In the genomic region with DNA sequence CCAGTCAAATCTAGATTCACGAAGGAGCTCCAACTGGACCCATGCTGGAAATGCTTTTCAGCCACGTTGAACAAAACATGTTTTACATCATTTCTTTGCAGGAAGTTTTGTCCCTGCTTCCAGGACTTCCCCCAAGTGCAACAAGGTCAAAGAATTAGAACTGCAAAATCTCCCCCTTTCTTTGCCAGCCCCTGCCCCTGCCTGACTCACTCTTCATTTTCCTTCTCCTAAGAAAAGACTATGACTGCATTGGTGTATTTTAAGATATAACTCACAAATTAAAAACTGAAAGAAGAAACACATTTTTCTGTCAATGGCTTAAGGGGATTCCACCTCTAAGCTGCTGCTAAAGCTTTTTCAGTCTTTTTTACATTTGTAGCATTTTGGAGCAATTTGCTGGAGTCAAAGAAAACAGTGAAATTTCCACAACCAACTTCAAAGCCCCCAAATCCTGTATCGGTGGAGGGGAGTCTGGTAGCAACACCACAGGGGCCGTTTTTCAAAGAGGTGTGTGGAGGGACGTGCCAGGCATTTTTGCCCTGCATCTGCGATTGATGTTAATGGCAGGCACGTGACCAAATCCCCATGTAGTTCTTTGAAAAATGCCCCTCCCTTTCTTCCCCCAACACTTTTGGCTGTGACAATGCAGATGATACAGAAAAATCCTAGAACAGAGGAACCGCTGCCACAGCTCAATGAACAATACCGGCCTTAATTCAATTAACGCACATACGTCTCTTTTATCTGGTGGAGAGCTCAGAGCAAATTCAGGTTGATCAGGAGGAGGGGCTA, we compare ENCODE assay signal across 1 cellular context.
TF ChIP-seq lines count a peak whose summit lies in the region.

No MANE protein-coding gene starts in this region.

TF ChIP-seq in H1, 55 proteins besides CTCF, POLR2A, EP300 and RAD21:
- TF ChIP-seq PHF8 (conservative IDR thresholded peaks at IDR 0.05; ENCODE audit: low read depth, low read length) (no peak), NANOG (IDR thresholded peaks at IDR 0.05; ENCODE audit: insufficient read depth, low read depth, low read length, poor library complexity, severe bottlenecking) (peak; percentile 47), TEAD4 (IDR thresholded peaks at IDR 0.05; ENCODE audit: low read depth, low read length) (peak; percentile 65; the same call in 1 of the 2 replicates), USF2 (IDR thresholded peaks at IDR 0.05; ENCODE audit: low read length) (peak; percentile 67)
TF ChIP-seq in H1: peak in this region for 3.
